In the genomic region with DNA sequence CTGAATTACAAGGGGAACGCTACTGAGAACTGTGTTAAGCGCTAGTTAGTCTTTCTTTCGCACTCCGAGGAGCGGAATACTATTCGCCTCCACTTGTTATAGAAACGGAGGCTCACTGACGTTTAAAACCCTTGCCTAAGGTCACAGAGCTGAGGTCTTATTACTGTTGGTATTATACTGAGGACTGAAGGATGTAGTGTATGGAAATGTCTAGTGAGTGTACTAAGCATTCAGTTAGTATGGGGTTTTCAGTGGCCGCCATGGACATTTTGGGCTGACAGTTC, we compare ENCODE assay signal across 8 cellular contexts. TPM values are rescaled to one million over a fixed set of nuclear protein-coding genes. Genes with fewer than 3 reads are reported as not detected.
DNase-seq lines count a peak whose midpoint lies in the region; ATAC-seq and TF ChIP-seq lines count a peak whose summit lies in the region.

No MANE protein-coding gene starts in this region.

- H3K9me3 ChIP-seq in T-helper 17 cell (ENCODE audit: control insufficient read depth, low read length, poor library complexity, severe bottlenecking) (no peaks in the 10 kb centered on the region), skeletal muscle satellite cell (replicated peaks; ENCODE audit: low read length) (no peaks in the 10 kb centered on the region)

- H3K4me1 Mint-ChIP-seq in T-helper 17 cell (peaks cover 21% of the 10 kb centered on the region), glutamatergic neuron (ENCODE audit: low read depth, unreplicated experiment) (peaks cover 8% of the 10 kb centered on the region)

- H3K36me3 Mint-ChIP-seq in T-helper 17 cell (ENCODE audit: low read depth) (peaks cover 6% of the 10 kb centered on the region), glutamatergic neuron (ENCODE audit: unreplicated experiment) (no peaks in the 10 kb centered on the region)

- H3K4me3 ChIP-seq in GM12865 (ENCODE audit: low read depth, low read length) = peak overlapping the region; percentile 62
- peak overlapping the region; percentile 90 for H3K4me3 ChIP-seq in skeletal muscle satellite cell (ENCODE audit: low read length)

- H3K4me2 ChIP-seq in skeletal muscle satellite cell (ENCODE audit: low read length) = peak overlapping the region; percentile 94

- H3K9me3 Mint-ChIP-seq in glutamatergic neuron (ENCODE audit: unreplicated experiment) = peaks cover 6% of the 10 kb centered on the region

- H3K4me3 Mint-ChIP-seq in T-helper 17 cell = peak overlapping the region; percentile 93
- peak overlapping the region; percentile 89 for H3K4me3 Mint-ChIP-seq in glutamatergic neuron (ENCODE audit: unreplicated experiment)

- H3K4me1 ChIP-seq in skeletal muscle satellite cell (ENCODE audit: control insufficient read depth, insufficient read depth, low read length) = peaks cover 18% of the 10 kb centered on the region

- H3K9ac ChIP-seq in skeletal muscle satellite cell (ENCODE audit: low read depth, low read length) = peak overlapping the region; percentile 80

- no peak for TF ChIP-seq CTCF in GM12865 (IDR thresholded peaks at IDR 0.05; ENCODE audit: insufficient read depth, low read depth, low read length, missing control alignments)
- no peak for TF ChIP-seq CTCF in glutamatergic neuron (IDR thresholded peaks at IDR 0.05; ENCODE audit: partially characterized antibody, unreplicated experiment)

- no peaks in the 10 kb centered on the region for H3K27me3 ChIP-seq in skeletal muscle satellite cell (ENCODE audit: control insufficient read depth, insufficient read depth, low read length)

- H3K27ac Mint-ChIP-seq in T-helper 17 cell (peak overlapping the region; percentile 51), glutamatergic neuron (ENCODE audit: unreplicated experiment) (no peak overlapping the region)

- DNase-seq in GM12865 (ENCODE audit: low read depth) = no peak
- DNase-seq in T-helper 17 cell = no peak
- no peak for DNase-seq in glutamatergic neuron
- no peak for DNase-seq in stimulated activated CD4-positive, alpha-beta T cell treated with anti-CD3 and anti-CD28 coated beads, Interleukin-12 subunit alpha, Interleukin-12 subunit beta, amount 100 ng/mL, for 4 hours
- no peak for DNase-seq in HT-29 (ENCODE audit: low spot score)
- no peak for DNase-seq in NCI-H774 (lab: John Stamatoyannopoulos, UW)

- ATAC-seq in T-helper 17 cell = no peak
- no peak for ATAC-seq in HG02642 (IDR thresholded peaks at IDR 0.05; ENCODE audit: poor library complexity, unreplicated experiment)

- peaks cover 21% of the 10 kb centered on the region for H3K36me3 ChIP-seq in skeletal muscle satellite cell (ENCODE audit: insufficient read depth, low read length)

- H3K27me3 Mint-ChIP-seq in T-helper 17 cell (no peaks in the 10 kb centered on the region), glutamatergic neuron (ENCODE audit: unreplicated experiment) (peaks cover 1% of the 10 kb centered on the region)

RNA-seq across cellular contexts. Expression of gene ACADS, which starts 0.8 kb away (rescaled TPM):
- total RNA-seq in T-helper 17 cell (10 to 100 TPM in 1 of 2 donors, 1 to 10 TPM in 1; 9.1 to 10.8 TPM), glutamatergic neuron (ENCODE audit: unreplicated experiment) (8.1 TPM)
- 8.6 and 9.4 TPM in 2 replicates for total RNA-seq in skeletal muscle satellite cell (2012; rRNA removed)
- total RNA-seq in HT-29 (2014; rRNA removed; shearing (Covaris generic)) = 11.9 and 28.4 TPM in 2 replicates

RNA-seq across cellular contexts. Expression of gene UNC119B, which starts 16.2 kb away (rescaled TPM):
- total RNA-seq in T-helper 17 cell = 10 to 100 TPM; 15.2 to 16.2 TPM
- total RNA-seq in glutamatergic neuron (ENCODE audit: unreplicated experiment) = 16.2 TPM
- 16.5 and 19.7 TPM in 2 replicates for total RNA-seq in skeletal muscle satellite cell (2012; rRNA removed)
- 16.7 and 19.1 TPM in 2 replicates for total RNA-seq in HT-29 (2014; rRNA removed; shearing (Covaris generic))

RNA-seq across cellular contexts. Expression of gene MLEC, which starts 39.5 kb away (rescaled TPM):
- total RNA-seq in T-helper 17 cell = 10 to 100 TPM; 21.8 to 31.0 TPM
- total RNA-seq in glutamatergic neuron (ENCODE audit: unreplicated experiment) = 50.8 TPM
- total RNA-seq in skeletal muscle satellite cell (2012; rRNA removed) = 78.6 and 84.5 TPM in 2 replicates
- total RNA-seq in HT-29 (2014; rRNA removed; shearing (Covaris generic)) = 226 and 266 TPM in 2 replicates
